Comparison of ENCODE assay signal across 14 cellular contexts in genomic region chr2:177056540-177056939, GRCh38.
DNase-seq lines count a peak whose midpoint lies in the region; ATAC-seq and TF ChIP-seq lines count a peak whose summit lies in the region.
"Had no signal": no experiment of that assay in that cellular context is flagged by ENCODE, and none has a peak within 500 bp of the region (broad histone marks: within the 10 kb centered on the region; RNA-seq: fewer than 3 reads in every experiment).

No MANE protein-coding gene starts in this region.

- no peaks in the 10 kb centered on the region for H3K36me3 ChIP-seq in BE2C
- H3K36me3 ChIP-seq in HEK293 (ENCODE audit: control insufficient read depth in 2 of 2, insufficient read depth in 1 of 2, low read length in 2 of 2): no peaks in the 10 kb centered on the region
- H3K36me3 ChIP-seq: heart right ventricle had no signal

- no peaks in the 10 kb centered on the region for H3K9me3 ChIP-seq in BE2C
- H3K9me3 ChIP-seq in HEK293 (ENCODE audit: control insufficient read depth, insufficient read depth, low read depth, low read length): no peaks in the 10 kb centered on the region
- H3K9me3 ChIP-seq: heart right ventricle had no signal

- no peaks in the 10 kb centered on the region for H3K9me3 Mint-ChIP-seq in activated CD8-positive, alpha-beta T cell treated with anti-CD3 and anti-CD28 coated beads for 36 hours
- H3K9me3 Mint-ChIP-seq: activated B cell treated with CpG ODN at 0.5 μM for 24 hours; stimulated activated memory B cell treated with anti-CD40 and anti-IgM and Interleukin-4, amounts not matched to agents 10 μg/mL and 1 μg/mL and 100 μg/mL, for 72 hours had no signal

- ATAC-seq in SK-N-SH treated with all-trans-retinoic acid at 6 μM for 48 hours (peak; percentile 75; the same call in 1 of the 3 replicates), GM21619 (IDR thresholded peaks at IDR 0.05; ENCODE audit: unreplicated experiment) (no peak), HG03378 (IDR thresholded peaks at IDR 0.05; ENCODE audit: unreplicated experiment) (no peak)
- no peak for ATAC-seq in activated CD8-positive, alpha-beta T cell treated with anti-CD3 and anti-CD28 coated beads for 36 hours
- ATAC-seq: heart right ventricle; stimulated activated memory B cell treated with anti-CD40 and anti-IgM and Interleukin-4, amounts not matched to agents 10 μg/mL and 1 μg/mL and 100 μg/mL, for 72 hours had no signal

- H3K4me3 ChIP-seq in BE2C (ENCODE audit: low read depth, low read length): no peak overlapping the region
- H3K4me3 ChIP-seq in HEK293 (ENCODE audit: low read depth, low read length): no peak overlapping the region
- H3K4me3 ChIP-seq: heart right ventricle, lung had no signal

- peaks cover 4% of the 10 kb centered on the region for H3K4me1 Mint-ChIP-seq in activated CD8-positive, alpha-beta T cell treated with anti-CD3 and anti-CD28 coated beads for 36 hours (ENCODE audit: low read depth)
- H3K4me1 Mint-ChIP-seq: activated B cell treated with CpG ODN at 0.5 μM for 24 hours; stimulated activated memory B cell treated with anti-CD40 and anti-IgM and Interleukin-4, amounts not matched to agents 10 μg/mL and 1 μg/mL and 100 μg/mL, for 72 hours had no signal

- intact Hi-C loops in activated CD8-positive, alpha-beta T cell treated with anti-CD3 and anti-CD28 coated beads for 36 hours (cut with micrococcal nuclease): no loop called here

- H3K4me3 Mint-ChIP-seq in activated CD8-positive, alpha-beta T cell treated with anti-CD3 and anti-CD28 coated beads for 36 hours: no peak overlapping the region
- H3K4me3 Mint-ChIP-seq: activated B cell treated with CpG ODN at 0.5 μM for 24 hours; stimulated activated memory B cell treated with anti-CD40 and anti-IgM and Interleukin-4, amounts not matched to agents 10 μg/mL and 1 μg/mL and 100 μg/mL, for 72 hours had no signal

- H3K27ac ChIP-seq in HEK293 (ENCODE audit: extremely low read depth, low read depth, low read length) (no peak overlapping the region), RWPE1 (no peak overlapping the region)
- H3K27ac ChIP-seq: heart right ventricle had no signal

- H3K36me3 Mint-ChIP-seq in activated CD8-positive, alpha-beta T cell treated with anti-CD3 and anti-CD28 coated beads for 36 hours (ENCODE audit: low read depth): no peaks in the 10 kb centered on the region
- H3K36me3 Mint-ChIP-seq: stimulated activated memory B cell treated with anti-CD40 and anti-IgM and Interleukin-4, amounts not matched to agents 10 μg/mL and 1 μg/mL and 100 μg/mL, for 72 hours had no signal

- H3K27me3 ChIP-seq in BE2C: no peaks in the 10 kb centered on the region

- H3K27me3 Mint-ChIP-seq in activated CD8-positive, alpha-beta T cell treated with anti-CD3 and anti-CD28 coated beads for 36 hours: no peaks in the 10 kb centered on the region
- H3K27me3 Mint-ChIP-seq: activated B cell treated with CpG ODN at 0.5 μM for 24 hours; stimulated activated memory B cell treated with anti-CD40 and anti-IgM and Interleukin-4, amounts not matched to agents 10 μg/mL and 1 μg/mL and 100 μg/mL, for 72 hours had no signal

- POLR2A ChIA-PET in HEK293 (lab: Yijun Ruan, JAX): interaction anchor here (0.6 kb wide), 1 partner anchor 99 kb away, joined by 6 read pairs; no protein-coding TSS in a partner anchor
- POLR2A ChIA-PET in activated CD8-positive, alpha-beta T cell treated with anti-CD3 and anti-CD28 coated beads for 36 hours (lab: Charles Lee): no interaction called here
- POLR2A ChIA-PET in RWPE1 (lab: Yijun Ruan, JAX; ENCODE audit: low non-redundant PET): no interaction called here

- TF ChIP-seq CTCF in BE2C (IDR thresholded peaks at IDR 0.05; ENCODE audit: low read depth, low read length) (peak; percentile 59), HEK293 (tag by site-specific recombination; IDR thresholded peaks at IDR 0.05) (no peak; the same call in 1 of the 2 replicates), RWPE1 (conservative IDR thresholded peaks at IDR 0.05; ENCODE audit: low read depth) (no peak)
- TF ChIP-seq CTCF in activated CD8-positive, alpha-beta T cell treated with anti-CD3 and anti-CD28 coated beads for 36 hours (IDR thresholded peaks at IDR 0.05): no peak

- H3K4me1 ChIP-seq in BE2C (no peaks in the 10 kb centered on the region), HEK293 (ENCODE audit: control insufficient read depth, insufficient read depth, low read length) (no peaks in the 10 kb centered on the region; the same call in 1 of the 2 replicates)
- H3K4me1 ChIP-seq: heart right ventricle had no signal

- DNase-seq in BE2C: peak; percentile 20
- DNase-seq in iPS-NIHi11 (ENCODE audit: low spot score): peak; percentile 51
- no peak for DNase-seq in activated CD8-positive, alpha-beta T cell treated with anti-CD3 and anti-CD28 coated beads for 36 hours
- no peak for DNase-seq in RWPE1 (ENCODE audit: low spot score)
- DNase-seq: activated B cell treated with CpG ODN at 0.5 μM for 24 hours; heart right ventricle; occipital lobe; stimulated activated CD4-positive, alpha-beta T cell treated with anti-CD3 and anti-CD28 coated beads, Interleukin-1b, Interleukin-23, amount 100 ng/mL, for 48 hours had no signal

- CTCF ChIA-PET in HEK293 (lab: Yijun Ruan, JAX): interaction anchor here (0.5 to 1.4 kb wide), 8 partner anchors 8 to 677 kb away, joined by 3 to 4 read pairs (median 3); no protein-coding TSS in a partner anchor
- CTCF ChIA-PET in activated CD8-positive, alpha-beta T cell treated with anti-CD3 and anti-CD28 coated beads for 36 hours (lab: Charles Lee): interaction anchor here (0.7 kb wide), 1 partner anchor 15 kb away, joined by 3 read pairs; no protein-coding TSS in a partner anchor
- CTCF ChIA-PET in RWPE1 (lab: Yijun Ruan, JAX): interaction anchor here (0.7 to 1.0 kb wide), 3 partner anchors 15 to 1291 kb away, joined by 3 to 5 read pairs (median 3); no protein-coding TSS in a partner anchor

- no peak overlapping the region for H3K27ac Mint-ChIP-seq in activated CD8-positive, alpha-beta T cell treated with anti-CD3 and anti-CD28 coated beads for 36 hours
- H3K27ac Mint-ChIP-seq: activated B cell treated with CpG ODN at 0.5 μM for 24 hours; stimulated activated memory B cell treated with anti-CD40 and anti-IgM and Interleukin-4, amounts not matched to agents 10 μg/mL and 1 μg/mL and 100 μg/mL, for 72 hours had no signal

TF ChIP-seq in HEK293, 187 proteins besides CTCF, POLR2A, EP300 and RAD21:
- TF ChIP-seq TRIM28 (IDR thresholded peaks at IDR 0.05; ENCODE audit: borderline replicate concordance, low read length) (0 out of 2 replicates have a peak, but pooled peaks have one; percentile 37), ZNF645 (tag by site-specific recombination; IDR thresholded peaks at IDR 0.05) (no peak)

TF ChIP-seq in SK-N-SH treated with all-trans-retinoic acid at 6 μM for 48 hours, 23 proteins besides CTCF, POLR2A, EP300 and RAD21:
- TF ChIP-seq BACH2 (CRISPR knock-in tag; IDR thresholded peaks at IDR 0.05; ENCODE audit: borderline replicate concordance) (no peak), ARNTL (CRISPR knock-in tag; IDR thresholded peaks at IDR 0.05; ENCODE audit: borderline replicate concordance, low read depth) (no peak), OSR1 (CRISPR knock-in tag; IDR thresholded peaks at IDR 0.05) (no peak), CREB5 (CRISPR knock-in tag; IDR thresholded peaks at IDR 0.05; ENCODE audit: low read depth) (no peak), ZNF565 (CRISPR knock-in tag; conservative IDR thresholded peaks at IDR 0.05; ENCODE audit: low read depth) (no peak)
- TF ChIP-seq, protein P1, sequence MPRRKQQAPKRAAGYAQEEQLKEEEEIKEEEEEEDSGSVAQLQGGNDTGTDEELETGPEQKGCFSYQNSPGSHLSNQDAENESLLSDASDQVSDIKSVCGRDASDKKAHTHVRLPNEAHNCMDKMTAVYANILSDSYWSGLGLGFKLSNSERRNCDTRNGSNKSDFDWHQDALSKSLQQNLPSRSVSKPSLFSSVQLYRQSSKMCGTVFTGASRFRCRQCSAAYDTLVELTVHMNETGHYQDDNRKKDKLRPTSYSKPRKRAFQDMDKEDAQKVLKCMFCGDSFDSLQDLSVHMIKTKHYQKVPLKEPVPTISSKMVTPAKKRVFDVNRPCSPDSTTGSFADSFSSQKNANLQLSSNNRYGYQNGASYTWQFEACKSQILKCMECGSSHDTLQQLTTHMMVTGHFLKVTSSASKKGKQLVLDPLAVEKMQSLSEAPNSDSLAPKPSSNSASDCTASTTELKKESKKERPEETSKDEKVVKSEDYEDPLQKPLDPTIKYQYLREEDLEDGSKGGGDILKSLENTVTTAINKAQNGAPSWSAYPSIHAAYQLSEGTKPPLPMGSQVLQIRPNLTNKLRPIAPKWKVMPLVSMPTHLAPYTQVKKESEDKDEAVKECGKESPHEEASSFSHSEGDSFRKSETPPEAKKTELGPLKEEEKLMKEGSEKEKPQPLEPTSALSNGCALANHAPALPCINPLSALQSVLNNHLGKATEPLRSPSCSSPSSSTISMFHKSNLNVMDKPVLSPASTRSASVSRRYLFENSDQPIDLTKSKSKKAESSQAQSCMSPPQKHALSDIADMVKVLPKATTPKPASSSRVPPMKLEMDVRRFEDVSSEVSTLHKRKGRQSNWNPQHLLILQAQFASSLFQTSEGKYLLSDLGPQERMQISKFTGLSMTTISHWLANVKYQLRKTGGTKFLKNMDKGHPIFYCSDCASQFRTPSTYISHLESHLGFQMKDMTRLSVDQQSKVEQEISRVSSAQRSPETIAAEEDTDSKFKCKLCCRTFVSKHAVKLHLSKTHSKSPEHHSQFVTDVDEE (CRISPR knock-in tag; IDR thresholded peaks at IDR 0.05): no peak

Comparison
In these comparisons a context has a peak if more than half of its experiments do, and no peak if none do; other contexts are left out.
1. DNase-seq: peak in BE2C (single experiment) and iPS-NIHi11 (single experiment); none in activated CD8-positive, alpha-beta T cell treated with anti-CD3 and anti-CD28 coated beads for 36 hours (single experiment) and RWPE1 (single experiment).